In genomic region chr1:32215629-32216505, GRCh38 we compare ENCODE assay signal across 8 cellular contexts. TPM values are rescaled to one million over a fixed set of nuclear protein-coding genes. Genes with fewer than 3 reads are reported as not detected.
DNase-seq lines count a peak whose midpoint lies in the region; ATAC-seq and TF ChIP-seq lines count a peak whose summit lies in the region.

No MANE protein-coding gene starts in this region.

- no peak overlapping the region for H3K4me3 Mint-ChIP-seq in activated CD8-positive, alpha-beta memory T cell treated with anti-CD3 and anti-CD28 coated beads, Interleukin-2, amount 10 ng/mL, durations not matched to agents 7 days and 5 days
- H3K4me3 Mint-ChIP-seq in endothelial cell (ENCODE audit: unreplicated experiment), result no peak overlapping the region

- H3K4me3 ChIP-seq in subcutaneous abdominal adipose tissue (ENCODE audit: low read depth in 1 of 5, low read length in 5 of 5), result no peak overlapping the region

- H3K27ac Mint-ChIP-seq in activated CD8-positive, alpha-beta memory T cell treated with anti-CD3 and anti-CD28 coated beads, Interleukin-2, amount 10 ng/mL, durations not matched to agents 7 days and 5 days, result peak overlapping the region; percentile 51
- peak overlapping the region; percentile 67 for H3K27ac Mint-ChIP-seq in endothelial cell (ENCODE audit: unreplicated experiment)

- no peaks in the 10 kb centered on the region for H3K27me3 Mint-ChIP-seq in activated CD8-positive, alpha-beta memory T cell treated with anti-CD3 and anti-CD28 coated beads, Interleukin-2, amount 10 ng/mL, durations not matched to agents 7 days and 5 days
- peaks cover 6% of the 10 kb centered on the region for H3K27me3 Mint-ChIP-seq in endothelial cell (ENCODE audit: unreplicated experiment)

- ATAC-seq in HG03439 (IDR thresholded peaks at IDR 0.05; ENCODE audit: unreplicated experiment), result peak; percentile 68
- ATAC-seq in activated CD8-positive, alpha-beta memory T cell treated with anti-CD3 and anti-CD28 coated beads, Interleukin-2, amount 10 ng/mL, durations not matched to agents 7 days and 5 days, result peak; percentile 92

- CTCF ChIA-PET in activated CD8-positive, alpha-beta memory T cell treated with anti-CD3 and anti-CD28 coated beads, Interleukin-2, amount 10 ng/mL, durations not matched to agents 7 days and 5 days (lab: Charles Lee), result interaction anchor here (0.6 to 4.4 kb wide), 40 partner anchors 8 to 217 kb away, joined by 3 to 99 read pairs (median 5); partner anchors contain the start of genes BSDC1, CCDC28B, FAM167B and HDAC1

- peaks cover 10% of the 10 kb centered on the region for H3K4me1 Mint-ChIP-seq in activated CD8-positive, alpha-beta memory T cell treated with anti-CD3 and anti-CD28 coated beads, Interleukin-2, amount 10 ng/mL, durations not matched to agents 7 days and 5 days
- peaks cover 11% of the 10 kb centered on the region for H3K4me1 Mint-ChIP-seq in endothelial cell (ENCODE audit: unreplicated experiment)

- no peaks in the 10 kb centered on the region for H3K27me3 ChIP-seq in subcutaneous abdominal adipose tissue (ENCODE audit: control insufficient read depth in 5 of 5, insufficient read depth in 4 of 5, low read length in 5 of 5)

- no peaks in the 10 kb centered on the region for H3K36me3 Mint-ChIP-seq in activated CD8-positive, alpha-beta memory T cell treated with anti-CD3 and anti-CD28 coated beads, Interleukin-2, amount 10 ng/mL, durations not matched to agents 7 days and 5 days
- H3K36me3 Mint-ChIP-seq in endothelial cell (ENCODE audit: low read depth, unreplicated experiment), result peaks cover 8% of the 10 kb centered on the region

- H3K9me3 ChIP-seq in subcutaneous abdominal adipose tissue (ENCODE audit: control insufficient read depth in 5 of 5, low read length in 5 of 5), result no peaks in the 10 kb centered on the region

- peak overlapping the region in 2 of 5 donors; percentile 9 to 26 for H3K9ac ChIP-seq in subcutaneous abdominal adipose tissue (ENCODE audit: low read length in 5 of 5)

- DNase-seq in COLO829 (ENCODE audit: low spot score), result peak; percentile 52
- peak; percentile 50 for DNase-seq in NOMO-1 treated with DMSO at 0.1 percent for 48 hours (lab: John Stamatoyannopoulos, UW; ENCODE audit: unreplicated experiment)
- DNase-seq in activated CD8-positive, alpha-beta memory T cell treated with anti-CD3 and anti-CD28 coated beads, Interleukin-2, amount 10 ng/mL, durations not matched to agents 7 days and 5 days, result peak; percentile 71
- peak; percentile 84 for DNase-seq in endothelial cell (ENCODE audit: low spot score)
- peak; percentile 78 for DNase-seq in myocyte (ENCODE audit: low read depth)
- DNase-seq in NCI-H1048 (lab: John Stamatoyannopoulos, UW), result no peak

- H3K36me3 ChIP-seq in subcutaneous abdominal adipose tissue (ENCODE audit: control insufficient read depth in 5 of 5, insufficient read depth in 5 of 5, low read length in 5 of 5), result peaks cover 0 to 62% (median 45%) of the 10 kb centered on the region in 5 donors

- H3K27ac ChIP-seq in subcutaneous abdominal adipose tissue (ENCODE audit: low read depth, low read length), result peak overlapping the region; percentile 11

- H3K4me1 ChIP-seq in subcutaneous abdominal adipose tissue (ENCODE audit: control insufficient read depth in 5 of 5, insufficient read depth in 5 of 5, low read length in 5 of 5), result peaks cover 0 to 8% (median 4%) of the 10 kb centered on the region in 5 donors

- no peaks in the 10 kb centered on the region for H3K9me3 Mint-ChIP-seq in activated CD8-positive, alpha-beta memory T cell treated with anti-CD3 and anti-CD28 coated beads, Interleukin-2, amount 10 ng/mL, durations not matched to agents 7 days and 5 days (ENCODE audit: low read depth)
- no peaks in the 10 kb centered on the region for H3K9me3 Mint-ChIP-seq in endothelial cell (ENCODE audit: unreplicated experiment)

- peak; percentile 44 for TF ChIP-seq CTCF in endothelial cell (IDR thresholded peaks at IDR 0.05; ENCODE audit: unreplicated experiment)

RNA-seq across cellular contexts. Expression of gene TMEM234, which starts 6.3 kb away (rescaled TPM):
- 10 to 100 TPM; 11.7 to 12.3 TPM for total RNA-seq in activated CD8-positive, alpha-beta memory T cell treated with anti-CD3 and anti-CD28 coated beads, Interleukin-2, amount 10 ng/mL, durations not matched to agents 7 days and 5 days
- total RNA-seq in endothelial cell (ENCODE audit: unreplicated experiment) (23.2 TPM), myocyte (10.1 and 11.6 TPM in 2 replicates)
- 23.7 TPM for polyA plus RNA-seq in myocyte (2012)

RNA-seq across cellular contexts. Expression of gene EIF3I, which starts 6.3 kb away (rescaled TPM):
- total RNA-seq in activated CD8-positive, alpha-beta memory T cell treated with anti-CD3 and anti-CD28 coated beads, Interleukin-2, amount 10 ng/mL, durations not matched to agents 7 days and 5 days, result 100 to 1,000 TPM; 162 to 227 TPM
- total RNA-seq in endothelial cell (ENCODE audit: unreplicated experiment) (174 TPM), myocyte (222 and 238 TPM in 2 replicates)
- polyA plus RNA-seq in myocyte (2012), result 220 TPM

RNA-seq across cellular contexts. Expression of gene DCDC2B, which starts 7.0 kb away (rescaled TPM):
- total RNA-seq in activated CD8-positive, alpha-beta memory T cell treated with anti-CD3 and anti-CD28 coated beads, Interleukin-2, amount 10 ng/mL, durations not matched to agents 7 days and 5 days, result under 1 TPM in 1 of 2 experiments, not detected in 1; 0.16 TPM
- total RNA-seq in endothelial cell (ENCODE audit: unreplicated experiment) (not detected), myocyte (0.11 TPM in 1 of 2 replicates, not detected in the other)
- 0.53 TPM for polyA plus RNA-seq in myocyte (2012)

RNA-seq across cellular contexts. Expression of gene IQCC, which starts 10.4 kb away (rescaled TPM):
- total RNA-seq in activated CD8-positive, alpha-beta memory T cell treated with anti-CD3 and anti-CD28 coated beads, Interleukin-2, amount 10 ng/mL, durations not matched to agents 7 days and 5 days, result 1 to 10 TPM; 5.4 to 7.2 TPM
- total RNA-seq in endothelial cell (ENCODE audit: unreplicated experiment) (1.9 TPM), myocyte (2.0 and 2.3 TPM in 2 replicates)
- 2.8 TPM for polyA plus RNA-seq in myocyte (2012)

RNA-seq across cellular contexts. Expression of gene CCDC28B, which starts 15.5 kb away (rescaled TPM):
- 10 to 100 TPM; 33.0 to 43.3 TPM for total RNA-seq in activated CD8-positive, alpha-beta memory T cell treated with anti-CD3 and anti-CD28 coated beads, Interleukin-2, amount 10 ng/mL, durations not matched to agents 7 days and 5 days
- total RNA-seq in endothelial cell (ENCODE audit: unreplicated experiment) (22.9 TPM), myocyte (65.3 and 89.7 TPM in 2 replicates)
- 40.8 TPM for polyA plus RNA-seq in myocyte (2012)
